Comparison of ENCODE assay signal across 16 cellular contexts in genomic region chr20:23526850-23527249, GRCh38. TPM values are rescaled to one million over a fixed set of nuclear protein-coding genes. Genes with fewer than 3 reads are reported as not detected.
DNase-seq lines count a peak whose midpoint lies in the region; ATAC-seq and TF ChIP-seq lines count a peak whose summit lies in the region.
"Had no signal": no experiment of that assay in that cellular context is flagged by ENCODE, and none has a peak within 500 bp of the region (broad histone marks: within the 10 kb centered on the region; RNA-seq: fewer than 3 reads in every experiment).

No MANE protein-coding gene starts in this region.

- no peak overlapping the region for H3K27ac Mint-ChIP-seq in endodermal cell
- H3K27ac Mint-ChIP-seq: CD4-positive, alpha-beta T cell had no signal

- no peaks in the 10 kb centered on the region for H3K36me3 ChIP-seq in endodermal cell (ENCODE audit: control insufficient read depth, insufficient read depth, low read length)
- no peaks in the 10 kb centered on the region for H3K36me3 ChIP-seq in tibial nerve
- H3K36me3 ChIP-seq in gastrocnemius medialis, result no peaks in the 10 kb centered on the region
- H3K36me3 ChIP-seq: BE2C had no signal

- no peak overlapping the region for H3K9ac ChIP-seq in endodermal cell (ENCODE audit: extremely low read depth, low read length, poor library complexity, severe bottlenecking)

- no peaks in the 10 kb centered on the region for H3K4me1 ChIP-seq in endodermal cell (ENCODE audit: control insufficient read depth, insufficient read depth, low read length)
- H3K4me1 ChIP-seq in tibial nerve, result no peaks in the 10 kb centered on the region
- no peaks in the 10 kb centered on the region for H3K4me1 ChIP-seq in gastrocnemius medialis
- H3K4me1 ChIP-seq: BE2C, Caco-2 had no signal

- TF ChIP-seq CTCF in endodermal cell (conservative IDR thresholded peaks at IDR 0.05) (peak; percentile 50), tibial nerve (IDR thresholded peaks at IDR 0.05) (no peak), gastrocnemius medialis (IDR thresholded peaks at IDR 0.05 in 4 of 5, conservative IDR thresholded peaks at IDR 0.05 in 1 of 5) (no peak)

- WGBS in endodermal cell (ENCODE audit: insufficient coverage in 1 of 2, insufficient read length in 1 of 2), 2 experiments, result 100% methylated on average over 1 of the region's 1 CpG; no CpG with 5 or more reads in 1 of the 2 experiments
- whole genome bisulfite sequencing in tibial nerve, 2 donors, result 94 to 96% methylated on average over 1 of the region's 1 CpG

- peaks cover 3% of the 10 kb centered on the region for H3K36me3 Mint-ChIP-seq in endodermal cell (ENCODE audit: low read depth)

- peaks cover 9% of the 10 kb centered on the region for H3K4me1 Mint-ChIP-seq in endodermal cell

- H3K4me3 ChIP-seq in endodermal cell (ENCODE audit: low read length), result no peak overlapping the region
- H3K4me3 ChIP-seq in tibial nerve, result no peak overlapping the region
- H3K4me3 ChIP-seq in gastrocnemius medialis, result no peak overlapping the region

- DNase-seq in endodermal cell (no peak), left ventricle myocardium superior (no peak), NCI-H345 treated with DMSO at 0.1 percent for 48 hours (lab: John Stamatoyannopoulos, UW; ENCODE audit: unreplicated experiment) (no peak), tibial nerve (ENCODE audit: low spot score in 2 of 2) (no peak), gastrocnemius medialis (no peak)
- DNase-seq: ACHN; BE2C; Caco-2; CD4-positive, alpha-beta T cell; HCEC 1CT; KG1 had no signal

- no peak for TF ChIP-seq POLR2A in tibial nerve (IDR thresholded peaks at IDR 0.05)
- TF ChIP-seq POLR2A in gastrocnemius medialis (IDR thresholded peaks at IDR 0.05), result no peak

- no peaks in the 10 kb centered on the region for H3K27me3 ChIP-seq in endodermal cell (ENCODE audit: control insufficient read depth, insufficient read depth, low read length, poor library complexity, severe bottlenecking)
- H3K27me3 ChIP-seq in tibial nerve, result no peaks in the 10 kb centered on the region
- no peaks in the 10 kb centered on the region for H3K27me3 ChIP-seq in gastrocnemius medialis
- H3K27me3 ChIP-seq: BE2C had no signal

- H3K27ac ChIP-seq in endodermal cell (ENCODE audit: low read depth, low read length) (no peak overlapping the region), tibial nerve (no peak overlapping the region), gastrocnemius medialis (no peak overlapping the region)
- H3K27ac ChIP-seq: C4-2B had no signal

- H3K9me3 ChIP-seq in endodermal cell (ENCODE audit: control insufficient read depth, low read length) (peaks cover 17% of the 10 kb centered on the region), tibial nerve (peaks cover 0 to 10% (median 0%) of the 10 kb centered on the region in 4 donors), gastrocnemius medialis (no peaks in the 10 kb centered on the region)
- H3K9me3 ChIP-seq: BE2C had no signal

- H3K9me3 Mint-ChIP-seq in endodermal cell, result peaks cover 23% of the 10 kb centered on the region

- in situ Hi-C loops in gastrocnemius medialis (cut with MboI; ENCODE audit: low sequenced_read_pairs in 4 of 4), result no loop called here

- H3K27me3 Mint-ChIP-seq in endodermal cell (ENCODE audit: insufficient read depth), result no peaks in the 10 kb centered on the region
- H3K27me3 Mint-ChIP-seq: CD4-positive, alpha-beta T cell had no signal

- intact Hi-C loops in left ventricle myocardium superior (cut with micrococcal nuclease), result no loop called here
- intact Hi-C loops in gastrocnemius medialis (cut with DNase I; ENCODE audit: low total_unique reads), result no loop called here

- TF ChIP-seq EP300 in tibial nerve (IDR thresholded peaks at IDR 0.05), result no peak

- no peak overlapping the region for H3K4me3 Mint-ChIP-seq in endodermal cell
- H3K4me3 Mint-ChIP-seq: CD4-positive, alpha-beta T cell had no signal

- peak; percentile 50 for ATAC-seq in GM18870 (IDR thresholded peaks at IDR 0.05; ENCODE audit: unreplicated experiment)
- peak; percentile 51 for ATAC-seq in HG03520 (IDR thresholded peaks at IDR 0.05; ENCODE audit: unreplicated experiment)
- no peak for ATAC-seq in left ventricle myocardium superior
- ATAC-seq in gastrocnemius medialis, result no peak

RNA-seq across cellular contexts. Expression of gene CST8, which starts 35.9 kb away (rescaled TPM):
- total RNA-seq in endodermal cell (not detected), left ventricle myocardium superior (not detected), tibial nerve (not detected), gastrocnemius medialis (not detected)
- not detected for polyA plus RNA-seq in endodermal cell (2013, experiment 1 of 2)
- polyA plus RNA-seq in endodermal cell (2013, experiment 2 of 2), result not detected
- total RNA-seq: Caco-2; CD4-positive, alpha-beta T cell; H4; HT-29 had no signal

RNA-seq across cellular contexts. Expression of gene CST9L, which starts 41.4 kb away (rescaled TPM):
- total RNA-seq in endodermal cell, result not detected
- polyA plus RNA-seq in endodermal cell (2013, experiment 1 of 2), result not detected
- not detected for polyA plus RNA-seq in endodermal cell (2013, experiment 2 of 2)
- not detected for total RNA-seq in left ventricle myocardium superior
- total RNA-seq in tibial nerve, result not detected
- total RNA-seq in gastrocnemius medialis, result not detected
- total RNA-seq: Caco-2; CD4-positive, alpha-beta T cell; H4; HT-29 had no signal

Comparison
In these comparisons a context has a peak if more than half of its experiments do, and no peak if none do; other contexts are left out.
1. ATAC-seq: peak in GM18870 (single experiment) and HG03520 (single experiment); none in left ventricle myocardium superior (single experiment) and gastrocnemius medialis (0 of 2).